ENCODE assay signal across 12 cellular contexts in genomic region chr19:33227242-33227650, GRCh38. TPM values are rescaled to one million over a fixed set of nuclear protein-coding genes. Genes with fewer than 3 reads are reported as not detected.
DNase-seq lines count a peak whose midpoint lies in the region; ATAC-seq and TF ChIP-seq lines count a peak whose summit lies in the region.
"Had no signal": no experiment of that assay in that cellular context is flagged by ENCODE, and none has a peak within 500 bp of the region (broad histone marks: within the 10 kb centered on the region; RNA-seq: fewer than 3 reads in every experiment).

No MANE protein-coding gene starts in this region.

- no peak for DNase-seq in activated naive CD8-positive, alpha-beta T cell treated with anti-CD3 and anti-CD28 coated beads for 36 hours
- DNase-seq in brain microvascular endothelial cell (peak; percentile 16), mesothelial cell of epicardium (ENCODE audit: low spot score in 2 of 2, unreplicated experiment in 2 of 2) (no peak), upper lobe of left lung (peak; percentile 68 to 77), Ammon's horn (ENCODE audit: low spot score) (no peak), anterior cingulate cortex (lab: John Stamatoyannopoulos, UW) (no peak)
- DNase-seq: activated CD4-positive, alpha-beta T cell treated with anti-CD3 and anti-CD28 coated beads, Interleukin-2, amount 10 ng/mL, durations not matched to agents 24 days and 14 days; NCI-H1436 had no signal

- peaks cover 14% of the 10 kb centered on the region for H3K36me3 Mint-ChIP-seq in activated naive CD8-positive, alpha-beta T cell
- H3K36me3 Mint-ChIP-seq in activated naive CD8-positive, alpha-beta T cell treated with anti-CD3 and anti-CD28 coated beads for 36 hours = peaks cover 10% of the 10 kb centered on the region
- peaks cover 8% of the 10 kb centered on the region for H3K36me3 Mint-ChIP-seq in mesothelial cell of epicardium

- H3K4me3 ChIP-seq in brain microvascular endothelial cell (ENCODE audit: low read depth, low read length) (no peak overlapping the region), upper lobe of left lung (peak overlapping the region in 3 of 4 donors; percentile 42 to 51 (median 45))
- H3K4me3 ChIP-seq: SJSA1 had no signal

- peaks cover 12% of the 10 kb centered on the region for H3K9me3 Mint-ChIP-seq in activated naive CD8-positive, alpha-beta T cell (ENCODE audit: low read depth)
- H3K9me3 Mint-ChIP-seq in activated naive CD8-positive, alpha-beta T cell treated with anti-CD3 and anti-CD28 coated beads for 36 hours = peaks cover 15% of the 10 kb centered on the region
- peaks cover 21% of the 10 kb centered on the region for H3K9me3 Mint-ChIP-seq in mesothelial cell of epicardium

- H3K27ac ChIP-seq in brain microvascular endothelial cell (no peak overlapping the region), upper lobe of left lung (peak overlapping the region in 2 of 4 donors; percentile 2 to 67)
- H3K27ac ChIP-seq: SJSA1 had no signal

- peaks cover 8 to 20% (median 18%) of the 10 kb centered on the region in 4 donors for H3K9me3 ChIP-seq in upper lobe of left lung

- H3K36me3 ChIP-seq in brain microvascular endothelial cell (replicated peaks) (no peaks in the 10 kb centered on the region), upper lobe of left lung (no peaks in the 10 kb centered on the region)
- H3K36me3 ChIP-seq: SJSA1 had no signal

- 22 to 32% methylated on average over 14 to 18 of the region's 18 CpGs for WGBS in upper lobe of left lung, 2 donors

- TF ChIP-seq CTCF in brain microvascular endothelial cell (IDR thresholded peaks at IDR 0.05; ENCODE audit: low read depth, low read length, missing control alignments) (no peak), mesothelial cell of epicardium (IDR thresholded peaks at IDR 0.05; ENCODE audit: unreplicated experiment) (no peak), upper lobe of left lung (IDR thresholded peaks at IDR 0.05) (no peak)

- H3K4me1 ChIP-seq in upper lobe of left lung = peaks cover 18 to 24% (median 20%) of the 10 kb centered on the region in 4 donors

- peaks cover 11% of the 10 kb centered on the region for H3K4me1 Mint-ChIP-seq in activated naive CD8-positive, alpha-beta T cell (ENCODE audit: low read depth)
- peaks cover 6% of the 10 kb centered on the region for H3K4me1 Mint-ChIP-seq in activated naive CD8-positive, alpha-beta T cell treated with anti-CD3 and anti-CD28 coated beads for 36 hours
- H3K4me1 Mint-ChIP-seq in mesothelial cell of epicardium = peaks cover 3% of the 10 kb centered on the region

- in situ Hi-C loops in brain microvascular endothelial cell (cut with HindIII; ENCODE audit: low pct_ligation_motif_present, low sequenced_read_pairs) = no loop called here

- TF ChIP-seq EP300 in upper lobe of left lung (IDR thresholded peaks at IDR 0.05) = no peak

- H3K27me3 ChIP-seq in brain microvascular endothelial cell (replicated peaks) = peaks cover 46% of the 10 kb centered on the region
- H3K27me3 ChIP-seq in upper lobe of left lung = peaks cover 0 to 29% (median 22%) of the 10 kb centered on the region in 4 donors

- ATAC-seq in upper lobe of left lung (ENCODE audit: low FRiP score in 2 of 2) (peak; percentile 23 to 79), esophagus mucosa (no peak)

- TF ChIP-seq POLR2A in upper lobe of left lung (IDR thresholded peaks at IDR 0.05) = no peak

- no peak overlapping the region for H3K27ac Mint-ChIP-seq in activated naive CD8-positive, alpha-beta T cell
- no peak overlapping the region for H3K27ac Mint-ChIP-seq in activated naive CD8-positive, alpha-beta T cell treated with anti-CD3 and anti-CD28 coated beads for 36 hours
- H3K27ac Mint-ChIP-seq in mesothelial cell of epicardium = no peak overlapping the region
- H3K27ac Mint-ChIP-seq: activated CD4-positive, alpha-beta T cell treated with anti-CD3 and anti-CD28 coated beads, Interleukin-2, amount 10 ng/mL, durations not matched to agents 24 days and 14 days had no signal

- peaks cover 33% of the 10 kb centered on the region for H3K27me3 Mint-ChIP-seq in activated naive CD8-positive, alpha-beta T cell
- H3K27me3 Mint-ChIP-seq in activated naive CD8-positive, alpha-beta T cell treated with anti-CD3 and anti-CD28 coated beads for 36 hours = peaks cover 71% of the 10 kb centered on the region
- H3K27me3 Mint-ChIP-seq in mesothelial cell of epicardium (ENCODE audit: low read depth) = peaks cover 76% of the 10 kb centered on the region

- H3K4me3 Mint-ChIP-seq in activated naive CD8-positive, alpha-beta T cell = peak overlapping the region; percentile 66
- H3K4me3 Mint-ChIP-seq in activated naive CD8-positive, alpha-beta T cell treated with anti-CD3 and anti-CD28 coated beads for 36 hours = no peak overlapping the region
- peak overlapping the region; percentile 43 for H3K4me3 Mint-ChIP-seq in mesothelial cell of epicardium
- H3K4me3 Mint-ChIP-seq: activated CD4-positive, alpha-beta T cell treated with anti-CD3 and anti-CD28 coated beads, Interleukin-2, amount 10 ng/mL, durations not matched to agents 24 days and 14 days had no signal

RNA-seq across cellular contexts. Expression of gene SLC7A10, which starts 1.6 kb away (rescaled TPM):
- total RNA-seq in activated naive CD8-positive, alpha-beta T cell treated with anti-CD3 and anti-CD28 coated beads for 36 hours = not detected
- total RNA-seq in mesothelial cell of epicardium = 0.91 to 1.1 TPM (median 0.92 TPM) in 3 replicates
- 1 to 10 TPM in 1 of 6 donors, under 1 TPM in 3, not detected in 2; 0.29 to 2.1 (median 0.47) TPM for total RNA-seq in upper lobe of left lung
- total RNA-seq in esophagus mucosa = not detected
- total RNA-seq: activated CD4-positive, alpha-beta T cell treated with anti-CD3 and anti-CD28 coated beads, Interleukin-2, amount 10 ng/mL, durations not matched to agents 24 days and 14 days; Daoy; SJSA1 had no signal

RNA-seq across cellular contexts. Expression of gene LRP3, which starts 33.1 kb away (rescaled TPM):
- under 1 TPM; 0.44 to 0.91 TPM for total RNA-seq in activated naive CD8-positive, alpha-beta T cell treated with anti-CD3 and anti-CD28 coated beads for 36 hours
- total RNA-seq in mesothelial cell of epicardium = 28.3 to 34.1 TPM (median 29.5 TPM) in 3 replicates
- total RNA-seq in upper lobe of left lung = 10 to 100 TPM in 4 of 6 donors, 1 to 10 TPM in 2; 8.2 to 29.7 (median 19.0) TPM
- total RNA-seq in esophagus mucosa = 3.9 TPM

Comparison
In these comparisons a context has a peak if more than half of its experiments do, and no peak if none do; other contexts are left out.
1. DNase-seq: peak in brain microvascular endothelial cell (single experiment) and upper lobe of left lung (2 of 2); none in activated naive CD8-positive, alpha-beta T cell treated with anti-CD3 and anti-CD28 coated beads for 36 hours (single experiment), mesothelial cell of epicardium (0 of 2), Ammon's horn (single experiment) and anterior cingulate cortex (0 of 58).